Comparison of ENCODE assay signal across 1 cellular context in the genomic region with DNA sequence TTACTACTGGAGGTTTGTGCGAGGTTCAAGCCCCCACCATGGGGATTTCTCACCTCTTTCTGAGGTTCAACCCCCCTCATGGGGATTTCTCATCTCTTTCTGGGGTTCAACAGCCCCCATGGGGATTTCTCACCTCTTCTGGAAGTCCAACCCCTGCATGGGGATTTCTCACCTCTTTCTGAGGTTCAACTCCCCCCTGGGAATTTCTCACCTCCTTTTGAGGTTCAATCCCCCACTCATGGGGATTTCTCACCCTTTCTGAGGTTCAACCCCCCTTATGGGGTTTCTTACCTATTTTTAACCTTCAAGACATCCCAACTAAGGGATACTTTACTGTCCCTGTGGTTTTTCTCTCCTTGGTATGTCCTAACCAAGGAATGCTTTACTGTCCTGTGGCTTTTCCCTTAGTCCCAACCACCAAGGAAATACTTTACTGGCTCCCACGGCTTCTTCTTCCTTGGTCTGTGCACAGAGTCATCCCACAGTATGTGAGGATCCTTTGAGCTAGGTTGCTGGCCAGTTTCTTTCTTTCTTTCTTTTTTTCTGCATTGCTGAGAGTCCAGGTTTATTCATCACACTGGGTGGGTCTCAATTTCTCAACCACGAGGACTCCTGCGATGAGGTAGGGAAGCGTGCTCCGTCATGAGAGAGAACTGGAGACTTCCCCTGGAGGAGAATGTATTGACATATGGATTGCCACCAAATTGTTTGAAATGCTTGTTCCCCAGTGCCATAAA.
TF ChIP-seq lines count a peak whose summit lies in the region.

No MANE protein-coding gene starts in this region.

TF ChIP-seq in HCT116, 20 proteins besides CTCF, POLR2A, EP300 and RAD21 (continued from another document):
- TF ChIP-seq MAX (IDR thresholded peaks at IDR 0.05), result no peak
- TF ChIP-seq FOSL1 (IDR thresholded peaks at IDR 0.05; ENCODE audit: low read depth), result no peak
- TF ChIP-seq ZFX (IDR thresholded peaks at IDR 0.05), result no peak
- TF ChIP-seq YY1 (IDR thresholded peaks at IDR 0.05; ENCODE audit: extremely low read depth, insufficient replicate concordance, low read depth, low read length), result no peak
- TF ChIP-seq EZH2 (IDR thresholded peaks at IDR 0.05), result no peak
- no peak for TF ChIP-seq ELF1 (IDR thresholded peaks at IDR 0.05; ENCODE audit: borderline replicate concordance, low read depth)
- TF ChIP-seq ZBTB33 (IDR thresholded peaks at IDR 0.05; ENCODE audit: extremely low read depth, insufficient replicate concordance, low read length), result no peak
